Comparison of ENCODE assay signal across 1 cellular context in genomic region chr17:81241203-81241602, GRCh38.
TF ChIP-seq lines count a peak whose summit lies in the region.

No MANE protein-coding gene starts in this region.

TF ChIP-seq in K562, 482 proteins besides CTCF, POLR2A, EP300 and RAD21:
- no peak for TF ChIP-seq ZNF316 (IDR thresholded peaks at IDR 0.05)
- TF ChIP-seq LCOR (CRISPR knock-in tag; IDR thresholded peaks at IDR 0.05) = 0 out of 2 replicates have a peak, but pooled peaks have one; percentile 19
